18 cellular contexts compared by ENCODE assay signal in genomic region chr13:30345426-30346100, GRCh38.
"Had no signal": no experiment of that assay in that cellular context is flagged by ENCODE, and none has a peak within 500 bp of the region (broad histone marks: within the 10 kb centered on the region; RNA-seq: fewer than 3 reads in every experiment).

No MANE protein-coding gene starts in this region.

- FAIRE-seq: colon had no signal

- H3K27ac ChIP-seq: lower lobe of right lung, ovary, prostate gland, upper lobe of right lung had no signal

- H3K36me3 Mint-ChIP-seq: natural killer cell treated with Interleukin-12 subunit alpha and Interleukin-12 subunit beta and Interleukin-15 and Interleukin-18, amount 100 ng/mL, for 72 hours had no signal

- H3K36me3 ChIP-seq: breast epithelium, lower lobe of right lung, neutrophil, ovary, prostate gland, upper lobe of right lung had no signal

- H3K4me3 Mint-ChIP-seq: activated CD4-positive, alpha-beta T cell treated with anti-CD3 and anti-CD28 coated beads for 36 hours; endodermal cell had no signal

- ATAC-seq: left lobe of liver had no signal

- H3K4me3 ChIP-seq: breast epithelium, lower lobe of right lung, ovary, prostate gland, upper lobe of right lung had no signal

- H3K27me3 ChIP-seq: breast epithelium, neutrophil, ovary, upper lobe of right lung had no signal

- H3K9me3 Mint-ChIP-seq: activated B cell treated with CpG ODN at 0.5 μM for 24 hours; activated naive CD8-positive, alpha-beta T cell treated with anti-CD3 and anti-CD28 coated beads for 36 hours; central memory CD8-positive, alpha-beta T cell; endodermal cell; natural killer cell treated with Interleukin-12 subunit alpha and Interleukin-12 subunit beta and Interleukin-15 and Interleukin-18, amount 100 ng/mL, for 72 hours; T-cell had no signal

- H3K27ac Mint-ChIP-seq: activated CD4-positive, alpha-beta T cell treated with anti-CD3 and anti-CD28 coated beads for 36 hours; endodermal cell had no signal

- H3K4me1 Mint-ChIP-seq: endodermal cell had no signal

- DNase-seq: activated B cell treated with CpG ODN at 0.5 μM for 24 hours, amniotic stem cell, endodermal cell, foreskin fibroblast, lower lobe of right lung, ovary, T1000, upper lobe of right lung had no signal

- H3K27me3 Mint-ChIP-seq: activated B cell treated with CpG ODN at 0.5 μM for 24 hours; activated CD4-positive, alpha-beta T cell treated with anti-CD3 and anti-CD28 coated beads for 36 hours; central memory CD8-positive, alpha-beta T cell; natural killer cell treated with Interleukin-12 subunit alpha and Interleukin-12 subunit beta and Interleukin-15 and Interleukin-18, amount 100 ng/mL, for 72 hours; T-cell had no signal

- H3K9me3 ChIP-seq: breast epithelium, lower lobe of right lung, neutrophil, ovary, prostate gland, upper lobe of right lung had no signal
